ENCODE assay signal across 10 cellular contexts in the genomic region with DNA sequence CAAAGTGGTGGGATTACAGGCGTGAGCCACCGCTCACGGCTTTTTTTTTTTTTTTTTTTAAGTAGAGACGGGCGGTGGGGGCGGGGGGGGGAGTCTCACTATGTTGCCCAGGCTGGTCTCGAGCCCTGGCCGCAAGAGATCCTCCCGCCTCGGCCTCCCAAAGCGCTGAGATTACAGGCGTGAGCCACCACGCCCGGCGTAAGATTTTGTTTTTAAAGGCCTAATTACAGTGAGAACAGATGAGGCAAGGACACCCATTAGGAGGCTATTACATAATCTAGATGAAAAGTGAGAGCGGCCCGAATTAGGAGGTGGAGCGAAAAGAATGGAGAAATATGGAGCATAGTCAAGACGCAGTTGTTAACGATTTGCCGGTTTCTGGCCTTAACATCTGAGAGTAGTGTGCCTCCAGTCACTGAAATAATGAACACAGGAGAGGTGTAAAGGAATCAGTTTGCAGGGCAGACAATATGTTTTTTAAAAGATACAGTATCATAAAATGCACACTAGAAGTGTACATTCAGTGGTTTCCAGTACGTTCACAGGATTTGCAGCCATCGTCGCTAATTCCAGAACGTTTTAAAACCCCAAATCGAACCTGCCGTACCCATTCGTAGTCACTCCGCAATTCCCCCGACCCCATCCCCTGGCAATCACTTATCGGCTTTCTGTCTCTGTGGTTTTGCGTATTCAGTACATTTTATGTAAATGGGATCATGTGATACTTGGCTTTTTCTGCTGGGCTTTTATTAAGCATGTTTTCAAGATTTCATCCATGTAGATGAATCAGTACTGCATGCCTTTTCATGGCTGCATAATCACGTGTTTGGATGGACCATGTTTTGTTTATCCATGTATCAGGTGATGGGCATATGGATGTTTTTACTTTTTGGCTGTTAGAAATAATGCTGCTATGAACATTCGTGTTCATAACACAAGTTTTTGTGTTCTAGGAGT. TPM values are rescaled to one million over a fixed set of nuclear protein-coding genes. Genes with fewer than 3 reads are reported as not detected.
DNase-seq lines count a peak whose midpoint lies in the region; ATAC-seq, FAIRE-seq and TF ChIP-seq lines count a peak whose summit lies in the region.
"Had no signal": no experiment of that assay in that cellular context is flagged by ENCODE, and none has a peak within 500 bp of the region (broad histone marks: within the 10 kb centered on the region; RNA-seq: fewer than 3 reads in every experiment).

No MANE protein-coding gene starts in this region.

- H3K27me3 ChIP-seq in keratinocyte (ENCODE audit: control insufficient read depth, extremely low read depth, insufficient read depth, low read length), result no peaks in the 10 kb centered on the region
- H3K27me3 ChIP-seq in thoracic aorta (replicated peaks; ENCODE audit: insufficient read depth), result no peaks in the 10 kb centered on the region

- dilution Hi-C loops in keratinocyte (cut with MboI; ENCODE audit: extremely low pct_ligation_motif_present, low sequenced_read_pairs), result no loop called here

- peaks cover 45% of the 10 kb centered on the region for H3K79me2 ChIP-seq in keratinocyte (ENCODE audit: control insufficient read depth, insufficient read depth, low read length)

- H3K9me3 ChIP-seq in keratinocyte (ENCODE audit: control insufficient read depth, low read depth, low read length), result no peaks in the 10 kb centered on the region
- H3K9me3 ChIP-seq in thoracic aorta, result no peaks in the 10 kb centered on the region

- peaks cover 12% of the 10 kb centered on the region for H3K36me3 Mint-ChIP-seq in activated T-cell treated with anti-CD3 and anti-CD28 coated beads, Interleukin-2, amount 50 U/mL, for 4 hours (ENCODE audit: insufficient read depth)
- peaks cover 22% of the 10 kb centered on the region for H3K36me3 Mint-ChIP-seq in activated CD8-positive, alpha-beta T cell treated with anti-CD3 and anti-CD28 coated beads for 36 hours (ENCODE audit: low read depth)

- H3K4me3 ChIP-seq in keratinocyte (ENCODE audit: control insufficient read depth in 2 of 3, extremely low read depth in 1 of 3, insufficient read depth in 2 of 3, low read depth in 1 of 3, low read length in 3 of 3) (peak overlapping the region; percentile 93 to 97 (median 94)), thoracic aorta (peak overlapping the region; percentile 95)

- CTCF ChIA-PET in activated CD8-positive, alpha-beta T cell treated with anti-CD3 and anti-CD28 coated beads for 36 hours (lab: Charles Lee), result interaction anchor here (0.7 to 1.5 kb wide), 3 partner anchors 13 to 330 kb away, joined by 3 to 5 read pairs (median 4); no protein-coding TSS in a partner anchor

- H3K4me2 ChIP-seq in keratinocyte (ENCODE audit: control insufficient read depth, extremely low read depth, insufficient read depth, low read depth, low read length), result peak overlapping the region; percentile 89

- H3K4me1 Mint-ChIP-seq in activated T-cell treated with anti-CD3 and anti-CD28 coated beads, Interleukin-2, amount 50 U/mL, for 4 hours (ENCODE audit: low read depth), result peaks cover 47% of the 10 kb centered on the region
- peaks cover 45% of the 10 kb centered on the region for H3K4me1 Mint-ChIP-seq in activated CD8-positive, alpha-beta T cell treated with anti-CD3 and anti-CD28 coated beads for 36 hours (ENCODE audit: low read depth)

- peaks cover 3% of the 10 kb centered on the region for H3K9me1 ChIP-seq in keratinocyte (ENCODE audit: control insufficient read depth, extremely low read depth, insufficient read depth, low read length)

- no peaks in the 10 kb centered on the region for H4K20me1 ChIP-seq in keratinocyte (ENCODE audit: control insufficient read depth, extremely low read depth, insufficient read depth, low read length)

- peaks cover 20% of the 10 kb centered on the region for H3K4me1 ChIP-seq in keratinocyte (ENCODE audit: control insufficient read depth, extremely low read depth, insufficient read depth, low read length)
- peaks cover 13 to 21% of the 10 kb centered on the region in 2 donors for H3K4me1 ChIP-seq in thoracic aorta (ENCODE audit: control insufficient read depth in 1 of 2, low read depth in 2 of 2)

- POLR2A ChIA-PET in activated CD8-positive, alpha-beta T cell treated with anti-CD3 and anti-CD28 coated beads for 36 hours (lab: Charles Lee), result interaction anchor here (0.9 to 1.3 kb wide), 5 partner anchors 9 to 88 kb away, joined by 3 to 5 read pairs (median 3); a partner anchor contains a TSS

- no peaks in the 10 kb centered on the region for H3K9me3 Mint-ChIP-seq in activated T-cell treated with anti-CD3 and anti-CD28 coated beads, Interleukin-2, amount 50 U/mL, for 4 hours
- no peaks in the 10 kb centered on the region for H3K9me3 Mint-ChIP-seq in activated CD8-positive, alpha-beta T cell treated with anti-CD3 and anti-CD28 coated beads for 36 hours

- peak overlapping the region; percentile 98 for H3K4me3 Mint-ChIP-seq in activated T-cell treated with anti-CD3 and anti-CD28 coated beads, Interleukin-2, amount 50 U/mL, for 4 hours
- peak overlapping the region; percentile 91 for H3K4me3 Mint-ChIP-seq in activated CD8-positive, alpha-beta T cell treated with anti-CD3 and anti-CD28 coated beads for 36 hours

- no peak for ATAC-seq in activated T-cell treated with anti-CD3 and anti-CD28 coated beads, Interleukin-2, amount 50 U/mL, for 4 hours
- no peak for ATAC-seq in activated CD8-positive, alpha-beta T cell treated with anti-CD3 and anti-CD28 coated beads for 36 hours
- no peak for ATAC-seq in thoracic aorta (ENCODE audit: insufficient number of reproducible peaks, low FRiP score, low read depth)
- no peak for ATAC-seq in HG02763 (IDR thresholded peaks at IDR 0.05; ENCODE audit: unreplicated experiment)

- no peak for DNase-seq in activated T-cell treated with anti-CD3 and anti-CD28 coated beads, Interleukin-2, amount 50 U/mL, for 4 hours
- DNase-seq in activated T-cell treated with anti-CD3 and anti-CD28 coated beads, Interleukin-2, amount 50 U/mL, for 1 hour, result no peak
- DNase-seq in activated CD8-positive, alpha-beta T cell treated with anti-CD3 and anti-CD28 coated beads for 36 hours, result no peak
- DNase-seq in keratinocyte (ENCODE audit: low read depth, low spot score), result no peak
- DNase-seq in thoracic aorta (ENCODE audit: low spot score), result no peak
- no peak for DNase-seq in NCI-H446 (lab: John Stamatoyannopoulos, UW)
- no peak for DNase-seq in NCI-H1092 (lab: John Stamatoyannopoulos, UW)

- H3K36me3 ChIP-seq in keratinocyte (ENCODE audit: control insufficient read depth in 2 of 2, extremely low read depth in 1 of 2, insufficient read depth in 2 of 2, low read length in 2 of 2) (peaks cover 6% of the 10 kb centered on the region in 2 experiments), thoracic aorta (no peaks in the 10 kb centered on the region)

- H3K27ac Mint-ChIP-seq in activated CD8-positive, alpha-beta T cell treated with anti-CD3 and anti-CD28 coated beads for 36 hours, result peak overlapping the region; percentile 94

- H3K27ac ChIP-seq in keratinocyte (ENCODE audit: control insufficient read depth, insufficient read depth, low read length), result no peak overlapping the region
- H3K27ac ChIP-seq in thoracic aorta, result no peak overlapping the region

- TF ChIP-seq CTCF in activated CD8-positive, alpha-beta T cell treated with anti-CD3 and anti-CD28 coated beads for 36 hours (IDR thresholded peaks at IDR 0.05), result no peak
- TF ChIP-seq CTCF in keratinocyte (optimal IDR thresholded peaks at IDR 0.05 in 1 of 3, IDR thresholded peaks at IDR 0.05 in 1 of 3, conservative IDR thresholded peaks at IDR 0.05 in 1 of 3; ENCODE audit: extremely low read depth in 1 of 3, insufficient read depth in 2 of 3, low read length in 3 of 3) (no peak), thoracic aorta (IDR thresholded peaks at IDR 0.05) (no peak)

- peak overlapping the region; percentile 86 for H3K9ac ChIP-seq in keratinocyte (ENCODE audit: control insufficient read depth, extremely low read depth, insufficient read depth, low read length)

- H3K27me3 Mint-ChIP-seq in activated T-cell treated with anti-CD3 and anti-CD28 coated beads, Interleukin-2, amount 50 U/mL, for 4 hours (ENCODE audit: low read depth), result no peaks in the 10 kb centered on the region
- no peaks in the 10 kb centered on the region for H3K27me3 Mint-ChIP-seq in activated CD8-positive, alpha-beta T cell treated with anti-CD3 and anti-CD28 coated beads for 36 hours

- intact Hi-C loops in activated CD8-positive, alpha-beta T cell treated with anti-CD3 and anti-CD28 coated beads for 36 hours (cut with micrococcal nuclease), result no loop called here

- H2AFZ ChIP-seq in keratinocyte (ENCODE audit: control insufficient read depth, low read length), result no peak overlapping the region

- no peak for FAIRE-seq in keratinocyte (lab: Jason Lieb, UNC)
- FAIRE-seq: G401.6 had no signal

RNA-seq across cellular contexts. Expression of a gene that starts 1.4 kb away (rescaled TPM):
- 1 to 10 TPM; 7.6 to 9.1 (median 8.6) TPM for total RNA-seq in activated T-cell treated with anti-CD3 and anti-CD28 coated beads, Interleukin-2, amount 50 U/mL, for 4 hours
- 10 to 100 TPM in 1 of 2 experiments, 1 to 10 TPM in 1; 9.8 to 10.1 TPM for total RNA-seq in activated CD8-positive, alpha-beta T cell treated with anti-CD3 and anti-CD28 coated beads for 36 hours
- 1.5 to 2.0 TPM (median 1.7 TPM) in 3 replicates for polyA plus RNA-seq in keratinocyte
- polyA plus RNA-seq in keratinocyte (2011; ENCODE audit: low read depth), result 1.0 TPM
- 1.1 and 1.7 TPM in 2 replicates for polyA plus RNA-seq in keratinocyte (2011; cell fraction: cytosol; rRNA removed)
- 10.5 and 11.9 TPM in 2 replicates for polyA plus RNA-seq in keratinocyte (2011; cell fraction: nucleus; rRNA removed)
- 1.2 and 3.3 TPM in 2 replicates for polyA plus RNA-seq in keratinocyte (2012; ENCODE audit: low replicate concordance)
- polyA minus RNA-seq in keratinocyte, result 2.8 to 6.9 TPM (median 4.8 TPM) in 3 replicates
- 1.7 TPM for polyA minus RNA-seq in keratinocyte (2011; cell fraction: cytosol; rRNA and poly(A)+ RNA removed)
- 6.9 and 11.2 TPM in 2 replicates for polyA minus RNA-seq in keratinocyte (2011; cell fraction: nucleus; rRNA and poly(A)+ RNA removed)
- total RNA-seq in thoracic aorta, result 1 to 10 TPM; 6.9 to 7.8 TPM

RNA-seq across cellular contexts. Expression of a gene that starts 35.6 kb away (rescaled TPM):
- 1 to 10 TPM; 7.8 to 8.3 (median 7.9) TPM for total RNA-seq in activated T-cell treated with anti-CD3 and anti-CD28 coated beads, Interleukin-2, amount 50 U/mL, for 4 hours
- total RNA-seq in activated CD8-positive, alpha-beta T cell treated with anti-CD3 and anti-CD28 coated beads for 36 hours, result 10 to 100 TPM; 17.9 to 19.8 TPM
- 0.04 TPM in 1 of 3 replicates, not detected in the others for polyA plus RNA-seq in keratinocyte
- polyA plus RNA-seq in keratinocyte (2011; ENCODE audit: low read depth), result not detected
- not detected in 2 replicates for polyA plus RNA-seq in keratinocyte (2011; cell fraction: cytosol; rRNA removed)
- 0.01 and 0.03 TPM in 2 replicates for polyA plus RNA-seq in keratinocyte (2011; cell fraction: nucleus; rRNA removed)
- polyA plus RNA-seq in keratinocyte (2012; ENCODE audit: low replicate concordance), result 0.14 and 0.16 TPM in 2 replicates
- not detected in 3 replicates for polyA minus RNA-seq in keratinocyte
- polyA minus RNA-seq in keratinocyte (2011; cell fraction: cytosol; rRNA and poly(A)+ RNA removed), result not detected
- polyA minus RNA-seq in keratinocyte (2011; cell fraction: nucleus; rRNA and poly(A)+ RNA removed), result not detected in 2 replicates
- 1 to 10 TPM; 2.5 to 3.7 TPM for total RNA-seq in thoracic aorta
- total RNA-seq: NCI-H460 had no signal

RNA-seq across cellular contexts. Expression of a gene that starts 41.7 kb away (rescaled TPM):
- 1 to 10 TPM; 3.7 to 4.2 (median 3.9) TPM for total RNA-seq in activated T-cell treated with anti-CD3 and anti-CD28 coated beads, Interleukin-2, amount 50 U/mL, for 4 hours
- 10 to 100 TPM; 11.8 to 12.1 TPM for total RNA-seq in activated CD8-positive, alpha-beta T cell treated with anti-CD3 and anti-CD28 coated beads for 36 hours
- polyA plus RNA-seq in keratinocyte, result 3.0 to 10.8 TPM (median 5.2 TPM) in 3 replicates
- 1.8 TPM for polyA plus RNA-seq in keratinocyte (2011; ENCODE audit: low read depth)
- polyA plus RNA-seq in keratinocyte (2011; cell fraction: cytosol; rRNA removed), result 3.5 and 4.2 TPM in 2 replicates
- polyA plus RNA-seq in keratinocyte (2011; cell fraction: nucleus; rRNA removed), result 25.2 and 30.4 TPM in 2 replicates
- 3.6 and 3.9 TPM in 2 replicates for polyA plus RNA-seq in keratinocyte (2012; ENCODE audit: low replicate concordance)
- 10.5 to 15.3 TPM (median 11.6 TPM) in 3 replicates for polyA minus RNA-seq in keratinocyte
- polyA minus RNA-seq in keratinocyte (2011; cell fraction: cytosol; rRNA and poly(A)+ RNA removed), result 3.3 TPM
- polyA minus RNA-seq in keratinocyte (2011; cell fraction: nucleus; rRNA and poly(A)+ RNA removed), result 16.7 and 21.8 TPM in 2 replicates
- total RNA-seq in thoracic aorta, result 10 to 100 TPM; 17.4 to 22.9 TPM
